In genomic region chr17:59561042-59561441, GRCh38 we compare ENCODE assay signal across 9 cellular contexts. TPM values are rescaled to one million over a fixed set of nuclear protein-coding genes. Genes with fewer than 3 reads are reported as not detected.
DNase-seq lines count a peak whose midpoint lies in the region; ATAC-seq and TF ChIP-seq lines count a peak whose summit lies in the region.
"Had no signal": no experiment of that assay in that cellular context is flagged by ENCODE, and none has a peak within 500 bp of the region (broad histone marks: within the 10 kb centered on the region; RNA-seq: fewer than 3 reads in every experiment).

No MANE protein-coding gene starts in this region.

- H2BK12ac ChIP-seq in neuronal stem cell (ENCODE audit: low read length), result no peak overlapping the region

- peak overlapping the region; percentile 53 for H2AFZ ChIP-seq in neuronal stem cell (ENCODE audit: low read length)

- H3K4me3 ChIP-seq in astrocyte of the spinal cord (ENCODE audit: low read depth, low read length) (no peak overlapping the region), neuronal stem cell (ENCODE audit: low read length in 2 of 2) (no peak overlapping the region)
- H3K4me3 ChIP-seq: esophagus squamous epithelium had no signal

- WGBS in neuronal stem cell (ENCODE audit: extremely low coverage in 2 of 2, insufficient read length in 2 of 2, insufficient replicate concordance in 1 of 2), 2 donors, result no CpG with 5 or more reads among the region's 2 CpGs

- H2BK120ac ChIP-seq in neuronal stem cell (ENCODE audit: low read depth, low read length), result no peak overlapping the region

- no peak overlapping the region for H3K18ac ChIP-seq in neuronal stem cell (ENCODE audit: low read length)

- peak; percentile 38 for TF ChIP-seq CTCF in astrocyte of the spinal cord (IDR thresholded peaks at IDR 0.05; ENCODE audit: low read depth, low read length)

- peaks cover 6 to 8% of the 10 kb centered on the region in 2 donors for H3K9me3 ChIP-seq in neuronal stem cell (replicated peaks in 1 of 2; ENCODE audit: control insufficient read depth in 2 of 2, insufficient read depth in 1 of 2, low read depth in 1 of 2, low read length in 2 of 2)
- H3K9me3 ChIP-seq: esophagus squamous epithelium had no signal

- H3K14ac ChIP-seq in neuronal stem cell (ENCODE audit: low read length), result no peak overlapping the region

- no peak overlapping the region for H2BK5ac ChIP-seq in neuronal stem cell (ENCODE audit: low read length)

- H3K4ac ChIP-seq in neuronal stem cell (ENCODE audit: low read length), result no peak overlapping the region

- H3K79me1 ChIP-seq in neuronal stem cell (ENCODE audit: low read depth, low read length), result peaks cover 3% of the 10 kb centered on the region

- H2BK15ac ChIP-seq in neuronal stem cell (ENCODE audit: low read length), result no peak overlapping the region

- H3K36me3 ChIP-seq in neuronal stem cell (replicated peaks in 1 of 2; ENCODE audit: control insufficient read depth in 2 of 2, insufficient read depth in 2 of 2, low read length in 2 of 2), result no peaks in the 10 kb centered on the region
- H3K36me3 ChIP-seq: esophagus squamous epithelium had no signal

- H3K27me3 ChIP-seq in neuronal stem cell (ENCODE audit: control insufficient read depth in 3 of 3, insufficient read depth in 3 of 3, low read depth in 1 of 3, low read length in 3 of 3), result no peaks in the 10 kb centered on the region
- H3K27me3 ChIP-seq: esophagus squamous epithelium had no signal

- no peak overlapping the region for H4K91ac ChIP-seq in neuronal stem cell (ENCODE audit: low read depth, low read length, poor library complexity)

- no peak overlapping the region for H3K23ac ChIP-seq in neuronal stem cell (ENCODE audit: low read depth, low read length, poor library complexity)

- H3K4me2 ChIP-seq in neuronal stem cell (ENCODE audit: insufficient read depth, low read length, poor library complexity, severe bottlenecking), result no peak overlapping the region

- H3K4me1 ChIP-seq in neuronal stem cell (ENCODE audit: control insufficient read depth in 2 of 2, insufficient read depth in 1 of 2, low read depth in 1 of 2, low read length in 2 of 2), result peaks cover 0 to 2% of the 10 kb centered on the region in 2 donors

- peak in 2 of 3 experiments; percentile 5 to 15 for DNase-seq in NCI-H1417 (lab: John Stamatoyannopoulos, UW)
- no peak for DNase-seq in NCI-H1417 treated with DMSO at 0.1 percent for 48 hours (lab: John Stamatoyannopoulos, UW)
- peak; percentile 91 for DNase-seq in MV-4-11 (lab: John Stamatoyannopoulos, UW)
- DNase-seq in astrocyte of the spinal cord (ENCODE audit: low read depth, low spot score), result no peak
- no peak for DNase-seq in neuronal stem cell (ENCODE audit: low spot score)
- DNase-seq in activated CD8-positive, alpha-beta memory T cell treated with anti-CD3 and anti-CD28 coated beads, Interleukin-2, amount 50 U/mL, for 4 hours, result no peak
- DNase-seq in LoVo (ENCODE audit: low spot score), result no peak
- DNase-seq: esophagus squamous epithelium had no signal

- H4K8ac ChIP-seq in neuronal stem cell (ENCODE audit: low read depth, low read length), result no peak overlapping the region

- in situ Hi-C loops in astrocyte of the spinal cord (cut with HindIII; ENCODE audit: low sequenced_read_pairs), result no loop called here

- no peak overlapping the region for H3K9ac ChIP-seq in neuronal stem cell (ENCODE audit: low read depth, low read length, poor library complexity)

- ATAC-seq in HG03139 (IDR thresholded peaks at IDR 0.05; ENCODE audit: unreplicated experiment), result no peak

- H2AK5ac ChIP-seq in neuronal stem cell (ENCODE audit: low read depth, low read length), result no peak overlapping the region

- no peak overlapping the region for H3K27ac ChIP-seq in neuronal stem cell (replicated peaks; ENCODE audit: low read length)
- H3K27ac ChIP-seq: esophagus squamous epithelium had no signal

RNA-seq across cellular contexts. Expression of gene DHX40, which starts 4.4 kb away (rescaled TPM):
- polyA plus RNA-seq in neuronal stem cell (2013, experiment 1 of 2), result 31.2 TPM
- 32.2 TPM for polyA plus RNA-seq in neuronal stem cell (2013, experiment 2 of 2)

RNA-seq across cellular contexts. Expression of gene CLTC, which starts 58.7 kb away (rescaled TPM):
- polyA plus RNA-seq in neuronal stem cell (2013, experiment 1 of 2), result 61.2 TPM
- polyA plus RNA-seq in neuronal stem cell (2013, experiment 2 of 2), result 63.5 TPM

Comparison
In these comparisons a context has a peak if more than half of its experiments do, and no peak if none do; other contexts are left out.
1. DNase-seq: peak in NCI-H1417 (2 of 3) and MV-4-11 (single experiment); none in NCI-H1417 treated with DMSO at 0.1 percent for 48 hours (single experiment), astrocyte of the spinal cord (single experiment), neuronal stem cell (single experiment), activated CD8-positive, alpha-beta memory T cell treated with anti-CD3 and anti-CD28 coated beads, Interleukin-2, amount 50 U/mL, for 4 hours (single experiment) and LoVo (single experiment).